Comparison of ENCODE assay signal across 8 cellular contexts in genomic region chr2:171921970-171922229, GRCh38. TPM values are rescaled to one million over a fixed set of nuclear protein-coding genes. Genes with fewer than 3 reads are reported as not detected.
DNase-seq lines count a peak whose midpoint lies in the region; ATAC-seq, FAIRE-seq and TF ChIP-seq lines count a peak whose summit lies in the region.

No MANE protein-coding gene starts in this region.

- no peaks in the 10 kb centered on the region for H3K36me3 ChIP-seq in keratinocyte (ENCODE audit: control insufficient read depth in 2 of 2, extremely low read depth in 1 of 2, insufficient read depth in 2 of 2, low read length in 2 of 2)
- H3K36me3 ChIP-seq in thoracic aorta, result no peaks in the 10 kb centered on the region

- H3K27me3 Mint-ChIP-seq in activated CD4-positive, alpha-beta T cell treated with anti-CD3 and anti-CD28 coated beads for 36 hours, result no peaks in the 10 kb centered on the region
- no peaks in the 10 kb centered on the region for H3K27me3 Mint-ChIP-seq in activated T-helper 17 cell treated with anti-CD3 and anti-CD28 coated beads, Interleukin-2, amount 50 U/mL, for 72 hours

- no peaks in the 10 kb centered on the region for H3K9me1 ChIP-seq in keratinocyte (ENCODE audit: control insufficient read depth, extremely low read depth, insufficient read depth, low read length)

- peak overlapping the region; percentile 98 for H3K27ac Mint-ChIP-seq in activated CD4-positive, alpha-beta T cell treated with anti-CD3 and anti-CD28 coated beads for 36 hours
- H3K27ac Mint-ChIP-seq in activated T-helper 17 cell treated with anti-CD3 and anti-CD28 coated beads, Interleukin-2, amount 50 U/mL, for 72 hours, result peak overlapping the region; percentile 94

- H3K4me3 ChIP-seq in keratinocyte (ENCODE audit: control insufficient read depth in 2 of 3, extremely low read depth in 1 of 3, insufficient read depth in 2 of 3, low read depth in 1 of 3, low read length in 3 of 3) (peak overlapping the region; percentile 50 to 70 (median 69)), thoracic aorta (peak overlapping the region; percentile 85)

- peaks cover 15% of the 10 kb centered on the region for H3K36me3 Mint-ChIP-seq in activated CD4-positive, alpha-beta T cell treated with anti-CD3 and anti-CD28 coated beads for 36 hours (ENCODE audit: low read depth)
- peaks cover 37% of the 10 kb centered on the region for H3K36me3 Mint-ChIP-seq in activated T-helper 17 cell treated with anti-CD3 and anti-CD28 coated beads, Interleukin-2, amount 50 U/mL, for 72 hours (ENCODE audit: low read depth)

- POLR2A ChIA-PET in activated CD4-positive, alpha-beta T cell treated with anti-CD3 and anti-CD28 coated beads for 36 hours (lab: Charles Lee), result interaction anchor here (0.6 to 1.3 kb wide), 3 partner anchors 28 to 348 kb away, joined by 3 to 8 read pairs (median 5); partner anchors contain the start of genes DYNC1I2 and SLC25A12

- H3K27ac ChIP-seq in keratinocyte (ENCODE audit: control insufficient read depth, insufficient read depth, low read length) (peak overlapping the region; percentile 96), thoracic aorta (peak overlapping the region; percentile 91 to 92)

- TF ChIP-seq CTCF in keratinocyte (optimal IDR thresholded peaks at IDR 0.05 in 1 of 3, IDR thresholded peaks at IDR 0.05 in 1 of 3, conservative IDR thresholded peaks at IDR 0.05 in 1 of 3; ENCODE audit: extremely low read depth in 1 of 3, insufficient read depth in 2 of 3, low read length in 3 of 3) (no peak), thoracic aorta (IDR thresholded peaks at IDR 0.05) (no peak), GM20000 (IDR thresholded peaks at IDR 0.05; ENCODE audit: extremely low read depth, missing control alignments) (no peak)

- peak overlapping the region; percentile 90 for H2AFZ ChIP-seq in keratinocyte (ENCODE audit: control insufficient read depth, low read length)

- no peaks in the 10 kb centered on the region for H3K27me3 ChIP-seq in keratinocyte (ENCODE audit: control insufficient read depth, extremely low read depth, insufficient read depth, low read length)
- no peaks in the 10 kb centered on the region for H3K27me3 ChIP-seq in thoracic aorta (replicated peaks; ENCODE audit: insufficient read depth)

- H3K4me2 ChIP-seq in keratinocyte (ENCODE audit: control insufficient read depth, extremely low read depth, insufficient read depth, low read depth, low read length), result peak overlapping the region; percentile 89

- H3K4me1 ChIP-seq in keratinocyte (ENCODE audit: control insufficient read depth, extremely low read depth, insufficient read depth, low read length) (peaks cover 9% of the 10 kb centered on the region), thoracic aorta (ENCODE audit: control insufficient read depth in 1 of 2, low read depth in 2 of 2) (peaks cover 8 to 22% of the 10 kb centered on the region in 2 donors)

- no peaks in the 10 kb centered on the region for H3K9me3 Mint-ChIP-seq in activated CD4-positive, alpha-beta T cell treated with anti-CD3 and anti-CD28 coated beads for 36 hours (ENCODE audit: low read depth)
- no peaks in the 10 kb centered on the region for H3K9me3 Mint-ChIP-seq in activated T-helper 17 cell treated with anti-CD3 and anti-CD28 coated beads, Interleukin-2, amount 50 U/mL, for 72 hours

- DNase-seq in activated CD4-positive, alpha-beta T cell treated with anti-CD3 and anti-CD28 coated beads for 36 hours, result no peak
- no peak for DNase-seq in activated CD4-positive, alpha-beta T cell treated with anti-CD3 and anti-CD28 coated beads, Interleukin-2, amount 50 U/mL, for 1 hour
- DNase-seq in keratinocyte (ENCODE audit: low read depth, low spot score), result no peak
- no peak for DNase-seq in thoracic aorta (ENCODE audit: low spot score)
- DNase-seq in foreskin melanocyte, result no peak
- DNase-seq in HUDEP-2 (lab: John Stamatoyannopoulos, UW; ENCODE audit: unreplicated experiment in 76 of 76), result no peak
- no peak for DNase-seq in GM20000 (ENCODE audit: low spot score)

- no peak for FAIRE-seq in keratinocyte (lab: Jason Lieb, UNC)

- peaks cover 34% of the 10 kb centered on the region for H3K4me1 Mint-ChIP-seq in activated CD4-positive, alpha-beta T cell treated with anti-CD3 and anti-CD28 coated beads for 36 hours
- peaks cover 6% of the 10 kb centered on the region for H3K4me1 Mint-ChIP-seq in activated T-helper 17 cell treated with anti-CD3 and anti-CD28 coated beads, Interleukin-2, amount 50 U/mL, for 72 hours

- ATAC-seq in activated CD4-positive, alpha-beta T cell treated with anti-CD3 and anti-CD28 coated beads for 36 hours, result peak; percentile 22
- peak; percentile 30 for ATAC-seq in activated T-helper 17 cell treated with anti-CD3 and anti-CD28 coated beads, Interleukin-2, amount 50 U/mL, for 72 hours (replicated peaks)
- ATAC-seq in thoracic aorta (ENCODE audit: insufficient number of reproducible peaks, low FRiP score, low read depth), result peak; percentile 21

- H3K9ac ChIP-seq in keratinocyte (ENCODE audit: control insufficient read depth, extremely low read depth, insufficient read depth, low read length), result peak overlapping the region; percentile 96

- no peaks in the 10 kb centered on the region for H4K20me1 ChIP-seq in keratinocyte (ENCODE audit: control insufficient read depth, extremely low read depth, insufficient read depth, low read length)

- H3K79me2 ChIP-seq in keratinocyte (ENCODE audit: control insufficient read depth, insufficient read depth, low read length), result peaks cover 31% of the 10 kb centered on the region

- CTCF ChIA-PET in activated CD4-positive, alpha-beta T cell treated with anti-CD3 and anti-CD28 coated beads for 36 hours (lab: Charles Lee), result interaction anchor here (0.6 to 1.7 kb wide), 6 partner anchors 8 to 691 kb away, joined by 3 to 5 read pairs (median 3); partner anchors contain the start of genes DLX2 and SLC25A12

- dilution Hi-C loops in keratinocyte (cut with MboI; ENCODE audit: extremely low pct_ligation_motif_present, low sequenced_read_pairs), result no loop called here

- H3K9me3 ChIP-seq in keratinocyte (ENCODE audit: control insufficient read depth, low read depth, low read length), result no peaks in the 10 kb centered on the region
- no peaks in the 10 kb centered on the region for H3K9me3 ChIP-seq in thoracic aorta

- intact Hi-C loops in activated CD4-positive, alpha-beta T cell treated with anti-CD3 and anti-CD28 coated beads for 36 hours (cut with DNase I, micrococcal nuclease), result loop anchor here (1.0 to 10.0 kb wide), 9 partner anchors 28 to 993 kb away; partner anchors contain the start of genes METAP1D (in 2 of the 2), SLC25A12 (in 2 of the 2), DCAF17 (in 1 of the 2) and DLX2 (in 1 of the 2)

- H3K4me3 Mint-ChIP-seq in activated CD4-positive, alpha-beta T cell treated with anti-CD3 and anti-CD28 coated beads for 36 hours, result peak overlapping the region; percentile 94
- H3K4me3 Mint-ChIP-seq in activated T-helper 17 cell treated with anti-CD3 and anti-CD28 coated beads, Interleukin-2, amount 50 U/mL, for 72 hours, result peak overlapping the region; percentile 93

RNA-seq across cellular contexts. Expression of gene HAT1, which starts 0.4 kb away (rescaled TPM):
- total RNA-seq in activated CD4-positive, alpha-beta T cell treated with anti-CD3 and anti-CD28 coated beads for 36 hours, result 10 to 100 TPM; 88.5 to 92.6 TPM
- 10 to 100 TPM; 47.5 to 85.0 TPM for total RNA-seq in activated T-helper 17 cell treated with anti-CD3 and anti-CD28 coated beads, Interleukin-2, amount 50 U/mL, for 72 hours
- 40.8 to 91.2 TPM (median 44.9 TPM) in 3 replicates for polyA plus RNA-seq in keratinocyte
- 51.2 TPM for polyA plus RNA-seq in keratinocyte (2011; ENCODE audit: low read depth)
- polyA plus RNA-seq in keratinocyte (2011; cell fraction: cytosol; rRNA removed), result 35.9 and 70.6 TPM in 2 replicates
- 37.0 and 53.0 TPM in 2 replicates for polyA plus RNA-seq in keratinocyte (2011; cell fraction: nucleus; rRNA removed)
- 31.4 and 45.8 TPM in 2 replicates for polyA plus RNA-seq in keratinocyte (2012; ENCODE audit: low replicate concordance)
- polyA minus RNA-seq in keratinocyte, result 4.8 to 39.7 TPM (median 15.5 TPM) in 3 replicates
- 15.3 TPM for polyA minus RNA-seq in keratinocyte (2011; cell fraction: cytosol; rRNA and poly(A)+ RNA removed)
- 9.8 and 19.2 TPM in 2 replicates for polyA minus RNA-seq in keratinocyte (2011; cell fraction: nucleus; rRNA and poly(A)+ RNA removed)
- total RNA-seq in thoracic aorta, result 10 to 100 TPM; 17.3 to 25.3 TPM

RNA-seq across cellular contexts. Expression of gene SLC25A12, which starts 27.9 kb away (rescaled TPM):
- 10 to 100 TPM; 19.5 to 22.4 TPM for total RNA-seq in activated CD4-positive, alpha-beta T cell treated with anti-CD3 and anti-CD28 coated beads for 36 hours
- total RNA-seq in activated T-helper 17 cell treated with anti-CD3 and anti-CD28 coated beads, Interleukin-2, amount 50 U/mL, for 72 hours, result 10 to 100 TPM; 15.2 to 30.1 TPM
- polyA plus RNA-seq in keratinocyte, result 19.3 to 27.7 TPM (median 24.1 TPM) in 3 replicates
- polyA plus RNA-seq in keratinocyte (2011; ENCODE audit: low read depth), result 4.9 TPM
- 12.9 and 20.7 TPM in 2 replicates for polyA plus RNA-seq in keratinocyte (2011; cell fraction: cytosol; rRNA removed)
- 26.7 and 28.8 TPM in 2 replicates for polyA plus RNA-seq in keratinocyte (2011; cell fraction: nucleus; rRNA removed)
- 7.9 and 11.2 TPM in 2 replicates for polyA plus RNA-seq in keratinocyte (2012; ENCODE audit: low replicate concordance)
- 7.7 to 25.8 TPM (median 22.1 TPM) in 3 replicates for polyA minus RNA-seq in keratinocyte
- polyA minus RNA-seq in keratinocyte (2011; cell fraction: cytosol; rRNA and poly(A)+ RNA removed), result 11.9 TPM
- 16.7 and 25.5 TPM in 2 replicates for polyA minus RNA-seq in keratinocyte (2011; cell fraction: nucleus; rRNA and poly(A)+ RNA removed)
- 10 to 100 TPM; 27.2 to 39.3 TPM for total RNA-seq in thoracic aorta
